8 cellular contexts compared by ENCODE assay signal in genomic region chr10:78972947-78973900, GRCh38.
DNase-seq lines count a peak whose midpoint lies in the region; ATAC-seq and TF ChIP-seq lines count a peak whose summit lies in the region.

No MANE protein-coding gene starts in this region.

- TF ChIP-seq EP300 in Ishikawa (IDR thresholded peaks at IDR 0.05; ENCODE audit: borderline replicate concordance) (peak; percentile 95), esophagus muscularis mucosa (IDR thresholded peaks at IDR 0.05) (no peak)

- H3K27me3 ChIP-seq in PC-3 (ENCODE audit: low read length) = no peaks in the 10 kb centered on the region
- no peaks in the 10 kb centered on the region for H3K27me3 ChIP-seq in esophagus muscularis mucosa
- H3K27me3 ChIP-seq in muscle layer of colon (ENCODE audit: control insufficient read depth in 1 of 2, insufficient read depth in 2 of 2, low read length in 2 of 2) = no peaks in the 10 kb centered on the region

- peak; percentile 37 for TF ChIP-seq RAD21 in Ishikawa (IDR thresholded peaks at IDR 0.05; ENCODE audit: low read depth)

- no peaks in the 10 kb centered on the region for H3K79me2 ChIP-seq in PC-3 (ENCODE audit: low read length)

- CTCF ChIA-PET in PC-3 (lab: Charles Lee) = interaction anchor here (0.6 to 3.4 kb wide), 28 partner anchors 8 to 1287 kb away, joined by 3 to 36 read pairs (median 4); partner anchors contain the start of gene ZMIZ1

- peak overlapping the region; percentile 37 for H2AFZ ChIP-seq in PC-3 (ENCODE audit: low read length)

- H3K36me3 ChIP-seq in PC-3 (ENCODE audit: low read depth, low read length) (no peaks in the 10 kb centered on the region), esophagus muscularis mucosa (no peaks in the 10 kb centered on the region), muscle layer of colon (ENCODE audit: insufficient read depth, low read length) (no peaks in the 10 kb centered on the region)

- H3K4me2 ChIP-seq in PC-3 (ENCODE audit: low read length) = peak overlapping the region; percentile 80

- H3K4me1 ChIP-seq in PC-3 (ENCODE audit: insufficient read depth, low read length) (peaks cover 39% of the 10 kb centered on the region), esophagus muscularis mucosa (peaks cover 38 to 67% (median 55%) of the 10 kb centered on the region in 4 donors), muscle layer of colon (ENCODE audit: insufficient read depth, low read length) (peaks cover 42% of the 10 kb centered on the region)

- H3K27ac ChIP-seq in PC-3 (ENCODE audit: low read length) = peak overlapping the region; percentile 79
- H3K27ac ChIP-seq in esophagus muscularis mucosa (replicated peaks in 1 of 4) = peak overlapping the region; percentile 94 to 99 (median 97)
- peak overlapping the region; percentile 97 for H3K27ac ChIP-seq in muscle layer of colon (ENCODE audit: low read depth, low read length)

- POLR2A ChIA-PET in PC-3 (lab: Charles Lee; ENCODE audit: unreplicated experiment) = interaction anchor here (0.5 to 2.5 kb wide), 21 partner anchors 8 to 1186 kb away, joined by 3 to 34 read pairs (median 5); no protein-coding TSS in a partner anchor

- peaks cover 6% of the 10 kb centered on the region for H3F3A ChIP-seq in PC-3 (ENCODE audit: low read length, unreplicated experiment)

- BruUV-seq in PC-3 (replicated peaks; lab: Mats Ljungman, UMichigan) = TSS peak; percentile 78

- TF ChIP-seq CTCF in PC-3 (conservative IDR thresholded peaks at IDR 0.05; ENCODE audit: low read depth, low read length) (peak; percentile 20; the same call in 1 of the 2 replicates), esophagus muscularis mucosa (IDR thresholded peaks at IDR 0.05) (no peak)

- peak overlapping the region; percentile 78 for H3K9ac ChIP-seq in PC-3 (ENCODE audit: low read length)
- peak overlapping the region; percentile 79 for H3K9ac ChIP-seq in muscle layer of colon (ENCODE audit: low read length)

- no peaks in the 10 kb centered on the region for H3K9me2 ChIP-seq in PC-3 (replicated peaks; ENCODE audit: low read length)

- intact Hi-C loops in PC-3 (cut with micrococcal nuclease) (loop anchor here (1.0 to 10.0 kb wide), 6 partner anchors 8 to 939 kb away; no protein-coding TSS in a partner anchor), esophagus muscularis mucosa (cut with DNase I) (loop anchor here (10.0 kb wide), 1 partner anchor 222 kb away; no protein-coding TSS in a partner anchor)

- H3K4me3 ChIP-seq in PC-3 (ENCODE audit: low read length) (peak overlapping the region; percentile 60), esophagus muscularis mucosa (peak overlapping the region; percentile 63 to 66 (median 65)), muscle layer of colon (ENCODE audit: low read depth in 1 of 2, low read length in 2 of 2) (peak overlapping the region; percentile 37 to 66)

- TF ChIP-seq POLR2A in esophagus muscularis mucosa (IDR thresholded peaks at IDR 0.05; ENCODE audit: low read depth) = peak; percentile 25

- H3K9me3 ChIP-seq in PC-3 (ENCODE audit: low read length) (no peaks in the 10 kb centered on the region), esophagus muscularis mucosa (no peaks in the 10 kb centered on the region), muscle layer of colon (ENCODE audit: low read length) (no peaks in the 10 kb centered on the region)

- H4K20me1 ChIP-seq in PC-3 (ENCODE audit: low read length) = no peaks in the 10 kb centered on the region

- DNase-seq in DMS 273 treated with DMSO at 0.1 percent for 48 hours (lab: John Stamatoyannopoulos, UW) = peak; percentile 82
- DNase-seq in PC-3 = peak; percentile 100
- peak; percentile 50 for DNase-seq in activated T-helper 1 cell treated with Interleukin-2 at 50 U/mL for 16 hours (ENCODE audit: low read depth)
- DNase-seq in esophagus muscularis mucosa (ENCODE audit: extremely low spot score) = peak; percentile 94
- DNase-seq in stimulated activated CD8-positive, alpha-beta memory T cell treated with anti-CD3 and anti-CD28 coated beads, Interleukin-4, amount 100 ng/mL, for 48 hours = peak; percentile 81

- ATAC-seq in GM21717 (IDR thresholded peaks at IDR 0.05; ENCODE audit: unreplicated experiment) (peak; percentile 77), PC-3 (peak; percentile 63)

- 5% methylated on average over 3 of the region's 49 CpGs for whole genome bisulfite sequencing in esophagus muscularis mucosa

TF ChIP-seq in Ishikawa, 13 proteins besides CTCF, POLR2A, EP300 and RAD21:
- TF ChIP-seq TCF12 (IDR thresholded peaks at IDR 0.05; ENCODE audit: low read depth) (peak; percentile 91), CREB1 (IDR thresholded peaks at IDR 0.05; ENCODE audit: low read depth) (no peak), EGR1 (IDR thresholded peaks at IDR 0.05) (peak; percentile 60; the same call in 1 of the 2 replicates), FOXM1 (IDR thresholded peaks at IDR 0.05; ENCODE audit: borderline replicate concordance, low read depth) (peak; percentile 90), NFIC (IDR thresholded peaks at IDR 0.05) (peak; percentile 76), REST (IDR thresholded peaks at IDR 0.05; ENCODE audit: low read depth) (no peak), MAX (IDR thresholded peaks at IDR 0.05) (no peak; the same call in none of the 2 replicates), YY1 (IDR thresholded peaks at IDR 0.05; ENCODE audit: low read depth) (0 out of 2 replicates have a peak, but pooled peaks have one; percentile 27), ZBTB7A (IDR thresholded peaks at IDR 0.05; ENCODE audit: low read depth) (peak; percentile 96), TAF1 (IDR thresholded peaks at IDR 0.05; ENCODE audit: low read depth) (no peak; the same call in 1 of the 2 replicates), USF1 (IDR thresholded peaks at IDR 0.05) (peak; percentile 38), TEAD4 (IDR thresholded peaks at IDR 0.05) (peak; percentile 75), CEBPB (IDR thresholded peaks at IDR 0.05) (peak; percentile 65; the same call in 1 of the 2 replicates)

Comparison
In these comparisons a context has a peak if more than half of its experiments do, and no peak if none do; other contexts are left out.
1. Peak in every context shown above with its lines: DNase-seq, ATAC-seq, H3K4me3 ChIP-seq and H3K27ac ChIP-seq.
2. DNase-seq: peak in every context shown above with its lines; median percentile 100 in PC-3; 94 in esophagus muscularis mucosa; 82 in DMS 273 treated with DMSO at 0.1 percent for 48 hours; 81 in stimulated activated CD8-positive, alpha-beta memory T cell treated with anti-CD3 and anti-CD28 coated beads, Interleukin-4, amount 100 ng/mL, for 48 hours; 50 in activated T-helper 1 cell treated with Interleukin-2 at 50 U/mL for 16 hours.